Comparison of ENCODE assay signal across 13 cellular contexts in genomic region chr2:1781291-1782080, GRCh38. TPM values are rescaled to one million over a fixed set of nuclear protein-coding genes. Genes with fewer than 3 reads are reported as not detected.
DNase-seq lines count a peak whose midpoint lies in the region; ATAC-seq and TF ChIP-seq lines count a peak whose summit lies in the region.
"Had no signal": no experiment of that assay in that cellular context is flagged by ENCODE, and none has a peak within 500 bp of the region (broad histone marks: within the 10 kb centered on the region; RNA-seq: fewer than 3 reads in every experiment).

No MANE protein-coding gene starts in this region.

- H3K4me1 ChIP-seq in CD4-positive, alpha-beta memory T cell (ENCODE audit: insufficient read depth, low read length), result no peaks in the 10 kb centered on the region
- H3K4me1 ChIP-seq in parathyroid adenoma (no peaks in the 10 kb centered on the region), Peyer's patch (no peaks in the 10 kb centered on the region)

- peaks cover 3 to 5% of the 10 kb centered on the region in 2 donors for H3K27me3 Mint-ChIP-seq in CD4-positive, alpha-beta memory T cell

- H3K4me2 ChIP-seq in parathyroid adenoma (ENCODE audit: low read length), result no peak overlapping the region

- H3K4me1 Mint-ChIP-seq in CD4-positive, alpha-beta memory T cell, result peaks cover 0 to 17% (median 2%) of the 10 kb centered on the region in 4 donors

- no peaks in the 10 kb centered on the region for H3K36me3 Mint-ChIP-seq in CD4-positive, alpha-beta memory T cell

- peak in 4 of 5 donors; percentile 12 to 65 (median 18) for DNase-seq in CD4-positive, alpha-beta memory T cell
- DNase-seq in SW480 (ENCODE audit: low spot score), result peak; percentile 65
- peak; percentile 25 for DNase-seq in activated gamma-delta T cell (lab: John Stamatoyannopoulos, UW)
- no peak for DNase-seq in NCI-H446 (lab: John Stamatoyannopoulos, UW)
- no peak for DNase-seq in Peyer's patch
- DNase-seq in NCI-H1105 treated with DMSO at 0.1 percent for 48 hours (lab: John Stamatoyannopoulos, UW), result no peak
- DNase-seq: activated naive CD4-positive, alpha-beta T cell treated with anti-CD3 and anti-CD28 coated beads, Interleukin-2, amount 50 U/mL, for 16 hours; GOT3; IMR-90; NCI-H187 had no signal

- H3K27ac ChIP-seq in CD4-positive, alpha-beta memory T cell (ENCODE audit: low read depth, low read length), result no peak overlapping the region
- H3K27ac ChIP-seq in parathyroid adenoma (no peak overlapping the region), Peyer's patch (no peak overlapping the region)

- CTCF ChIA-PET in CD4-positive, alpha-beta memory T cell (lab: Charles Lee; ENCODE audit: partially characterized antibody), result interaction anchor here (2.1 kb wide), 1 partner anchor 12 kb away, joined by 9 read pairs; no protein-coding TSS in a partner anchor

- H3K4me3 Mint-ChIP-seq in CD4-positive, alpha-beta memory T cell, result peak overlapping the region in 3 of 8 donors; percentile 2 to 77 (median 26)

- H3K27ac Mint-ChIP-seq in CD4-positive, alpha-beta memory T cell, result peak overlapping the region in 3 of 7 donors; percentile 61 to 93 (median 62)

- H3K27me3 ChIP-seq in CD4-positive, alpha-beta memory T cell (ENCODE audit: insufficient read depth, low read length), result no peaks in the 10 kb centered on the region
- no peaks in the 10 kb centered on the region for H3K27me3 ChIP-seq in parathyroid adenoma (ENCODE audit: control insufficient read depth, insufficient read depth, low read length)
- H3K27me3 ChIP-seq in Peyer's patch, result no peaks in the 10 kb centered on the region

- intact Hi-C loops in CD4-positive, alpha-beta memory T cell (cut with micrococcal nuclease), result no loop called here

- no peak for TF ChIP-seq POLR2A in Peyer's patch (IDR thresholded peaks at IDR 0.05)

- peaks cover 0 to 1% (median 0%) of the 10 kb centered on the region in 8 donors for H3K9me3 Mint-ChIP-seq in CD4-positive, alpha-beta memory T cell

- H3K9me3 ChIP-seq in CD4-positive, alpha-beta memory T cell (ENCODE audit: control insufficient read depth in 1 of 2, low read length in 2 of 2), result no peaks in the 10 kb centered on the region
- H3K9me3 ChIP-seq in parathyroid adenoma (ENCODE audit: control insufficient read depth, low read length), result no peaks in the 10 kb centered on the region
- no peaks in the 10 kb centered on the region for H3K9me3 ChIP-seq in Peyer's patch

- H3K36me3 ChIP-seq in CD4-positive, alpha-beta memory T cell (ENCODE audit: insufficient read depth, low read length), result no peaks in the 10 kb centered on the region
- H3K36me3 ChIP-seq in parathyroid adenoma (ENCODE audit: control insufficient read depth, insufficient read depth, low read length) (no peaks in the 10 kb centered on the region), Peyer's patch (no peaks in the 10 kb centered on the region)

- TF ChIP-seq CTCF in parathyroid adenoma (IDR thresholded peaks at IDR 0.05), result no peak
- no peak for TF ChIP-seq CTCF in Peyer's patch (IDR thresholded peaks at IDR 0.05)

- H2AFZ ChIP-seq in parathyroid adenoma, result peak overlapping the region; percentile 34

- ATAC-seq in HG02763 (IDR thresholded peaks at IDR 0.05; ENCODE audit: unreplicated experiment), result no peak
- ATAC-seq: left lobe of liver had no signal

- H3K9ac ChIP-seq in parathyroid adenoma, result no peak overlapping the region

- H3K4me3 ChIP-seq in CD4-positive, alpha-beta memory T cell (ENCODE audit: low read length in 2 of 2), result no peak overlapping the region
- H3K4me3 ChIP-seq in parathyroid adenoma (ENCODE audit: low read depth, low read length) (no peak overlapping the region), Peyer's patch (no peak overlapping the region)

- no peaks in the 10 kb centered on the region for H3K79me2 ChIP-seq in parathyroid adenoma

- POLR2A ChIA-PET in CD4-positive, alpha-beta memory T cell (lab: Charles Lee; ENCODE audit: partially characterized antibody), result no interaction called here

RNA-seq across cellular contexts. Expression of gene PXDN, which starts 37.2 kb away (rescaled TPM):
- not detected for total RNA-seq in CD4-positive, alpha-beta memory T cell
- polyA plus RNA-seq in CD4-positive, alpha-beta memory T cell, result under 1 TPM in 1 of 2 donors, not detected in 1; 0.79 TPM
- 100 to 1,000 TPM in 1 of 4 donors, 10 to 100 TPM in 2, 1 to 10 TPM in 1; 7.5 to 148 (median 21.0) TPM for total RNA-seq in Peyer's patch

Comparison
In these comparisons a context has a peak if more than half of its experiments do, and no peak if none do; other contexts are left out.
1. DNase-seq: peak in CD4-positive, alpha-beta memory T cell (4 of 5), SW480 (single experiment) and activated gamma-delta T cell (single experiment); none in NCI-H446 (0 of 2), Peyer's patch (0 of 3) and NCI-H1105 treated with DMSO at 0.1 percent for 48 hours (single experiment).
2. RNA of gene PXDN, which starts 37.2 kb away (total RNA-seq): 7.5 to 148 TPM in Peyer's patch; not detected in CD4-positive, alpha-beta memory T cell; every median in the first group is over 4 times any median in the second.